In genomic region chr13:35388979-35389378, GRCh38 we compare ENCODE assay signal across 15 cellular contexts.
DNase-seq lines count a peak whose midpoint lies in the region; ATAC-seq and TF ChIP-seq lines count a peak whose summit lies in the region.
"Had no signal": no experiment of that assay in that cellular context is flagged by ENCODE, and none has a peak within 500 bp of the region (broad histone marks: within the 10 kb centered on the region; RNA-seq: fewer than 3 reads in every experiment).

No MANE protein-coding gene starts in this region.

- no peaks in the 10 kb centered on the region for H3K36me3 ChIP-seq in left ventricle myocardium inferior
- no peaks in the 10 kb centered on the region for H3K36me3 ChIP-seq in right atrium auricular region
- H3K36me3 ChIP-seq: pancreas had no signal

- H3K9me3 ChIP-seq in left ventricle myocardium inferior (replicated peaks) (peaks cover 5% of the 10 kb centered on the region), right atrium auricular region (no peaks in the 10 kb centered on the region)
- H3K9me3 ChIP-seq: pancreas had no signal

- H3K4me3 Mint-ChIP-seq in activated T-cell treated with anti-CD3 and anti-CD28 coated beads, Interleukin-2, amount 50 U/mL, for 72 hours, result no peak overlapping the region
- H3K4me3 Mint-ChIP-seq: central memory CD8-positive, alpha-beta T cell had no signal

- H3K4me3 ChIP-seq in left ventricle myocardium inferior, result peak overlapping the region; percentile 24
- H3K4me3 ChIP-seq in right atrium auricular region, result peak overlapping the region in 1 of 2 donors; percentile 1
- no peak overlapping the region for H3K4me3 ChIP-seq in astrocyte of the spinal cord (ENCODE audit: low read depth, low read length)
- H3K4me3 ChIP-seq: pancreas had no signal

- H3K27ac ChIP-seq in left ventricle myocardium inferior (replicated peaks) (peak overlapping the region; percentile 25), right atrium auricular region (peak overlapping the region in 1 of 2 donors; percentile 44)
- H3K27ac ChIP-seq: pancreas had no signal

- H3K27me3 Mint-ChIP-seq in activated T-cell treated with anti-CD3 and anti-CD28 coated beads, Interleukin-2, amount 50 U/mL, for 72 hours (ENCODE audit: low read depth), result no peaks in the 10 kb centered on the region
- H3K27me3 Mint-ChIP-seq: central memory CD8-positive, alpha-beta T cell had no signal

- H3K36me3 Mint-ChIP-seq in activated T-cell treated with anti-CD3 and anti-CD28 coated beads, Interleukin-2, amount 50 U/mL, for 72 hours (ENCODE audit: insufficient read depth in 2 of 2), result no peaks in the 10 kb centered on the region

- DNase-seq in left ventricle myocardium inferior (no peak), right atrium auricular region (ENCODE audit: low spot score) (no peak), astrocyte of the spinal cord (ENCODE audit: low read depth, low spot score) (peak; percentile 54), lung microvascular endothelial cell (ENCODE audit: low read depth in 2 of 2) (peak; percentile 29 to 87), posterior cingulate gyrus (no peak)
- DNase-seq in NK-92 treated with Interleukin-12 subunit alpha and Interleukin-12 subunit beta, amount 100 ng/mL, for 24 hours (lab: John Stamatoyannopoulos, UW), result no peak
- no peak for DNase-seq in activated T-cell treated with anti-CD3 and anti-CD28 coated beads, Interleukin-2, amount 50 U/mL, for 72 hours
- DNase-seq: DMS153, foreskin melanocyte, NCI-H510A treated with DMSO at 0.1 percent for 48 hours, pancreas, SIG-M5, substantia nigra had no signal

- peaks cover 17% of the 10 kb centered on the region for H3K4me1 ChIP-seq in left ventricle myocardium inferior
- H3K4me1 ChIP-seq in right atrium auricular region, result peaks cover 0 to 8% of the 10 kb centered on the region in 2 donors
- H3K4me1 ChIP-seq: pancreas had no signal

- H3K4me1 Mint-ChIP-seq in activated T-cell treated with anti-CD3 and anti-CD28 coated beads, Interleukin-2, amount 50 U/mL, for 72 hours (ENCODE audit: low read depth), result no peaks in the 10 kb centered on the region
- H3K4me1 Mint-ChIP-seq: central memory CD8-positive, alpha-beta T cell had no signal

- no peak for ATAC-seq in GM18870 (IDR thresholded peaks at IDR 0.05; ENCODE audit: unreplicated experiment)
- ATAC-seq in activated T-cell treated with anti-CD3 and anti-CD28 coated beads, Interleukin-2, amount 50 U/mL, for 72 hours (replicated peaks in 1 of 2), result no peak
- ATAC-seq: pancreas had no signal

- in situ Hi-C loops in astrocyte of the spinal cord (cut with HindIII; ENCODE audit: low sequenced_read_pairs), result no loop called here

- no peaks in the 10 kb centered on the region for H3K9me3 Mint-ChIP-seq in activated T-cell treated with anti-CD3 and anti-CD28 coated beads, Interleukin-2, amount 50 U/mL, for 72 hours

- H3K27me3 ChIP-seq in left ventricle myocardium inferior (ENCODE audit: low read depth) (no peaks in the 10 kb centered on the region), right atrium auricular region (no peaks in the 10 kb centered on the region)
- H3K27me3 ChIP-seq: pancreas had no signal

- TF ChIP-seq CTCF in left ventricle myocardium inferior (IDR thresholded peaks at IDR 0.05; ENCODE audit: borderline replicate concordance), result no peak
- TF ChIP-seq CTCF in right atrium auricular region (IDR thresholded peaks at IDR 0.05), result no peak
- no peak for TF ChIP-seq CTCF in astrocyte of the spinal cord (IDR thresholded peaks at IDR 0.05; ENCODE audit: low read depth, low read length)

- H3K27ac Mint-ChIP-seq in activated T-cell treated with anti-CD3 and anti-CD28 coated beads, Interleukin-2, amount 50 U/mL, for 72 hours, result no peak overlapping the region

- intact Hi-C loops in left ventricle myocardium inferior (cut with micrococcal nuclease) (no loop called here), posterior cingulate gyrus (cut with DNase I) (no loop called here)

Comparison
In these comparisons a context has a peak if more than half of its experiments do, and no peak if none do; other contexts are left out.
1. DNase-seq: peak in astrocyte of the spinal cord (single experiment) and lung microvascular endothelial cell (2 of 2); none in left ventricle myocardium inferior (single experiment), right atrium auricular region (single experiment), NK-92 treated with Interleukin-12 subunit alpha and Interleukin-12 subunit beta, amount 100 ng/mL, for 24 hours (single experiment), posterior cingulate gyrus (0 of 10) and activated T-cell treated with anti-CD3 and anti-CD28 coated beads, Interleukin-2, amount 50 U/mL, for 72 hours (0 of 2).